ENCODE assay signal across 8 cellular contexts in genomic region chr2:65370387-65371093, GRCh38.
DNase-seq lines count a peak whose midpoint lies in the region; ATAC-seq and TF ChIP-seq lines count a peak whose summit lies in the region.

No MANE protein-coding gene starts in this region.

- DNase-seq in RPMI7951 (ENCODE audit: low read depth) (peak; percentile 69), nephron progenitor cell (peak; percentile 31), dedifferentiated amniotic fluid mesenchymal stem cell (ENCODE audit: extremely low spot score) (no peak), upper lobe of right lung (no peak), immature natural killer cell (no peak)
- no peak for DNase-seq in activated CD8-positive, alpha-beta T cell treated with anti-CD3 and anti-CD28 coated beads for 36 hours

- no peak overlapping the region for H3K27ac ChIP-seq in upper lobe of right lung

- H3K4me3 Mint-ChIP-seq in nephron progenitor cell: peak overlapping the region; percentile 28
- H3K4me3 Mint-ChIP-seq in activated CD8-positive, alpha-beta T cell treated with anti-CD3 and anti-CD28 coated beads for 36 hours: no peak overlapping the region
- H3K4me3 Mint-ChIP-seq in immature natural killer cell: no peak overlapping the region

- POLR2A ChIA-PET in activated CD8-positive, alpha-beta T cell treated with anti-CD3 and anti-CD28 coated beads for 36 hours (lab: Charles Lee): interaction anchor here (1.4 to 1.5 kb wide), 2 partner anchors 12 to 14 kb away, joined by 3 to 4 read pairs; no protein-coding TSS in a partner anchor

- H3K27me3 Mint-ChIP-seq in nephron progenitor cell (ENCODE audit: low read depth, poor library complexity) (peaks cover 3% of the 10 kb centered on the region), immature natural killer cell (ENCODE audit: low read depth in 3 of 3) (no peaks in the 10 kb centered on the region)
- H3K27me3 Mint-ChIP-seq in activated CD8-positive, alpha-beta T cell treated with anti-CD3 and anti-CD28 coated beads for 36 hours: peaks cover 1% of the 10 kb centered on the region

- no peaks in the 10 kb centered on the region for H3K9me3 Mint-ChIP-seq in nephron progenitor cell
- no peaks in the 10 kb centered on the region for H3K9me3 Mint-ChIP-seq in activated CD8-positive, alpha-beta T cell treated with anti-CD3 and anti-CD28 coated beads for 36 hours
- no peaks in the 10 kb centered on the region for H3K9me3 Mint-ChIP-seq in immature natural killer cell

- H3K4me1 ChIP-seq in upper lobe of right lung: peaks cover 26% of the 10 kb centered on the region

- TF ChIP-seq CTCF in nephron progenitor cell (IDR thresholded peaks at IDR 0.05) (no peak), upper lobe of right lung (IDR thresholded peaks at IDR 0.05) (no peak)
- no peak for TF ChIP-seq CTCF in activated CD8-positive, alpha-beta T cell treated with anti-CD3 and anti-CD28 coated beads for 36 hours (IDR thresholded peaks at IDR 0.05)

- no peaks in the 10 kb centered on the region for H3K36me3 ChIP-seq in upper lobe of right lung

- H3K9me3 ChIP-seq in upper lobe of right lung: no peaks in the 10 kb centered on the region

- CTCF ChIA-PET in activated CD8-positive, alpha-beta T cell treated with anti-CD3 and anti-CD28 coated beads for 36 hours (lab: Charles Lee): interaction anchor here (0.7 kb wide), 2 partner anchors 9 to 12 kb away, joined by 3 to 4 read pairs; no protein-coding TSS in a partner anchor

- intact Hi-C loops in activated CD8-positive, alpha-beta T cell treated with anti-CD3 and anti-CD28 coated beads for 36 hours (cut with micrococcal nuclease): no loop called here
- intact Hi-C loops in upper lobe of right lung (cut with DNase I): no loop called here

- H3K27me3 ChIP-seq in upper lobe of right lung: no peaks in the 10 kb centered on the region

- H3K27ac Mint-ChIP-seq in nephron progenitor cell (peak overlapping the region; percentile 70), immature natural killer cell (no peak overlapping the region)
- H3K27ac Mint-ChIP-seq in activated CD8-positive, alpha-beta T cell treated with anti-CD3 and anti-CD28 coated beads for 36 hours: no peak overlapping the region

- no peak overlapping the region for H3K4me3 ChIP-seq in upper lobe of right lung

- ATAC-seq in GM18861 (IDR thresholded peaks at IDR 0.05; ENCODE audit: unreplicated experiment) (peak; percentile 40), HG03039 (IDR thresholded peaks at IDR 0.05; ENCODE audit: unreplicated experiment) (peak; percentile 36), upper lobe of right lung (no peak)
- no peak for ATAC-seq in activated CD8-positive, alpha-beta T cell treated with anti-CD3 and anti-CD28 coated beads for 36 hours

- H3K36me3 Mint-ChIP-seq in nephron progenitor cell (ENCODE audit: low read depth) (peaks cover 11% of the 10 kb centered on the region), immature natural killer cell (no peaks in the 10 kb centered on the region)
- no peaks in the 10 kb centered on the region for H3K36me3 Mint-ChIP-seq in activated CD8-positive, alpha-beta T cell treated with anti-CD3 and anti-CD28 coated beads for 36 hours (ENCODE audit: low read depth)

- H3K4me1 Mint-ChIP-seq in nephron progenitor cell (peaks cover 85% of the 10 kb centered on the region), immature natural killer cell (no peaks in the 10 kb centered on the region)
- peaks cover 16% of the 10 kb centered on the region for H3K4me1 Mint-ChIP-seq in activated CD8-positive, alpha-beta T cell treated with anti-CD3 and anti-CD28 coated beads for 36 hours (ENCODE audit: low read depth)

Comparison
In these comparisons a context has a peak if more than half of its experiments do, and no peak if none do; other contexts are left out.
1. ATAC-seq: peak in GM18861 (single experiment) and HG03039 (single experiment); none in activated CD8-positive, alpha-beta T cell treated with anti-CD3 and anti-CD28 coated beads for 36 hours (single experiment) and upper lobe of right lung (single experiment).
2. DNase-seq: peak in RPMI7951 (single experiment) and nephron progenitor cell (single experiment); none in dedifferentiated amniotic fluid mesenchymal stem cell (single experiment), activated CD8-positive, alpha-beta T cell treated with anti-CD3 and anti-CD28 coated beads for 36 hours (single experiment), upper lobe of right lung (single experiment) and immature natural killer cell (0 of 3).